ENCODE assay signal across 9 cellular contexts in the genomic region with DNA sequence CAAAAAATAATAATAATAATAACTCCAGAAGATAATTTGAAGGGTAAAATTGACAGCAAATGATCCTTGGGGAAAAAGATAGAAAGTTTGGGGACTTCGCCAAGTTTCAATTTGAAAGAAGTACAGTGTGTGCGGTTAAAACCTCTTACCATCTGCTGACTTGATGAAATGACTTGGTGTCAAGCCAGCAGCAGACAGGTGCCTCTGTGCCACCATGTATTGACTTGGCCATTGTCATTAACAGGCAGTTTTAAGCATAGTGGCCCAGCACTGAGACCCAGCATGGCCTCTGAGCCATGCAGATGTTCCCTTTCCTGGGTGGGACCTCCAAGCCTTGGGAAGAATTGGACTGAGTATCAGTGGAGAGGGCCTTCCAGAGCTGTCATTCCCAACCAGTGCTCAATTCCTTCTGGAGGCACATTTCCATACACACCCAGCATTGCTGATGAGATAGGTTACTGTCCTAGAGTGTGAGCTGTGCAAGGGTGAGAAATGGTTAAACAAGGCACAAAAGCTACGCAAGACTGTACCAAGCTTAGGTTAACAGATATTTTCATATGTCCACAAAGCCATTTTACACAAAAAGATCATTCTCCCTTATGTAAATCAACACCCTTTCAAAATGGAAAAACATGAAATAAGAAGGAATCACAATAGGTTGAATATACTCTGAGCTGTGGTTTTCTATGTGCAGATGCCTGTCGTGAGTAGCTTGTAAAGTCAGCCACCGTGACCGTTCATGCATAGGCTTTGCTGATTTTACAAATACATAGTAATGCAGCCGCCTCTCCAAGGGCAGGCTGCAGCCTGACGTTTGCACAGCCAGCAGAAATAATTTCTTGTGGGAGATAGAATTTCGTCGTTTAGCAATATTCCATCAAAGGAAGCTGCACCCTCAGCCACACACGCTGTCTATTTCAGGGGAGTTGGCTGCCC. TPM values are rescaled to one million over a fixed set of nuclear protein-coding genes. Genes with fewer than 3 reads are reported as not detected.
DNase-seq lines count a peak whose midpoint lies in the region; ATAC-seq, FAIRE-seq and TF ChIP-seq lines count a peak whose summit lies in the region.
"Had no signal": no experiment of that assay in that cellular context is flagged by ENCODE, and none has a peak within 500 bp of the region (broad histone marks: within the 10 kb centered on the region; RNA-seq: fewer than 3 reads in every experiment).

No MANE protein-coding gene starts in this region.

- no peaks in the 10 kb centered on the region for H3K9me3 ChIP-seq in suprapubic skin

- TF ChIP-seq POLR2A in GM18505 (IDR thresholded peaks at IDR 0.05; ENCODE audit: borderline replicate concordance, extremely low read depth, insufficient read depth, insufficient read length) = no peak
- TF ChIP-seq POLR2A in suprapubic skin (IDR thresholded peaks at IDR 0.05) = no peak

- H3K4me3 ChIP-seq in bronchial epithelial cell (ENCODE audit: low read depth, low read length) (no peak overlapping the region), suprapubic skin (no peak overlapping the region)

- DNase-seq in NCI-H1048 (lab: John Stamatoyannopoulos, UW) (peak; percentile 28), bronchial epithelial cell (ENCODE audit: low read depth) (peak; percentile 58), hippocampal formation (lab: John Stamatoyannopoulos, UW) (no peak), NCI-H82 (lab: John Stamatoyannopoulos, UW) (no peak), suprapubic skin (ENCODE audit: low spot score in 2 of 2) (no peak)
- no peak for DNase-seq in stimulated activated CD4-positive, alpha-beta T cell treated with anti-CD3 and anti-CD28 coated beads, Interleukin-1b, Interleukin-23, amount 100 ng/mL, for 48 hours
- DNase-seq: activated CD4-positive, CD25-positive, alpha-beta regulatory T cell treated with anti-CD3 and anti-CD28 coated beads, Interleukin-2, amount 50 U/mL, for 72 hours had no signal

- H3K36me3 ChIP-seq in bronchial epithelial cell (ENCODE audit: control insufficient read depth, insufficient read depth, low read length) (no peaks in the 10 kb centered on the region), suprapubic skin (no peaks in the 10 kb centered on the region)

- ATAC-seq in GM18505 (IDR thresholded peaks at IDR 0.05; ENCODE audit: unreplicated experiment) (peak; percentile 86), HG02571 (IDR thresholded peaks at IDR 0.05; ENCODE audit: unreplicated experiment) (peak; percentile 68)

- H3K4me1 ChIP-seq in suprapubic skin = peaks cover 16% of the 10 kb centered on the region

- H3K27me3 ChIP-seq in bronchial epithelial cell (ENCODE audit: control insufficient read depth, insufficient read depth, low read length) = no peaks in the 10 kb centered on the region
- no peaks in the 10 kb centered on the region for H3K27me3 ChIP-seq in suprapubic skin

- FAIRE-seq in bronchial epithelial cell (lab: Jason Lieb, UNC) = peak; percentile 36

- WGBS in suprapubic skin = 43% methylated on average over 11 of the region's 11 CpGs

- no peak overlapping the region for H3K27ac ChIP-seq in suprapubic skin

- TF ChIP-seq CTCF in bronchial epithelial cell (IDR thresholded peaks at IDR 0.05; ENCODE audit: insufficient read depth, low read length, severe bottlenecking) (no peak), suprapubic skin (IDR thresholded peaks at IDR 0.05) (no peak)

- no peak for TF ChIP-seq EP300 in suprapubic skin (IDR thresholded peaks at IDR 0.05)

RNA-seq across cellular contexts. Expression of a gene that starts 59.4 kb away (rescaled TPM):
- total RNA-seq in bronchial epithelial cell (104 and 145 TPM in 2 replicates), suprapubic skin (100 to 1,000 TPM; 106 to 363 (median 138) TPM)

Comparison
In these comparisons a context has a peak if more than half of its experiments do, and no peak if none do; other contexts are left out.
1. DNase-seq: peak in NCI-H1048 (single experiment) and bronchial epithelial cell (single experiment); none in stimulated activated CD4-positive, alpha-beta T cell treated with anti-CD3 and anti-CD28 coated beads, Interleukin-1b, Interleukin-23, amount 100 ng/mL, for 48 hours (single experiment), hippocampal formation (0 of 2), NCI-H82 (single experiment) and suprapubic skin (0 of 2).